ENCODE assay signal across 1 cellular context in genomic region chr14:22569106-22569748, GRCh38.
TF ChIP-seq lines count a peak whose summit lies in the region.

No MANE protein-coding gene starts in this region.

TF ChIP-seq in SK-N-SH, 30 proteins besides CTCF, POLR2A, EP300 and RAD21 (continued from another document):
- TF ChIP-seq USF2 (IDR thresholded peaks at IDR 0.05; ENCODE audit: borderline replicate concordance, low read depth, low read length) (no peak), SMC3 (IDR thresholded peaks at IDR 0.05; ENCODE audit: low read depth, low read length) (no peak), ZBTB33 (IDR thresholded peaks at IDR 0.05; ENCODE audit: borderline replicate concordance, low read depth) (no peak), EZH2phosphoT487 (IDR thresholded peaks at IDR 0.05; ENCODE audit: borderline replicate concordance, low read depth) (no peak), PBX3 (IDR thresholded peaks at IDR 0.05) (no peak)
